9 cellular contexts compared by ENCODE assay signal in the genomic region with DNA sequence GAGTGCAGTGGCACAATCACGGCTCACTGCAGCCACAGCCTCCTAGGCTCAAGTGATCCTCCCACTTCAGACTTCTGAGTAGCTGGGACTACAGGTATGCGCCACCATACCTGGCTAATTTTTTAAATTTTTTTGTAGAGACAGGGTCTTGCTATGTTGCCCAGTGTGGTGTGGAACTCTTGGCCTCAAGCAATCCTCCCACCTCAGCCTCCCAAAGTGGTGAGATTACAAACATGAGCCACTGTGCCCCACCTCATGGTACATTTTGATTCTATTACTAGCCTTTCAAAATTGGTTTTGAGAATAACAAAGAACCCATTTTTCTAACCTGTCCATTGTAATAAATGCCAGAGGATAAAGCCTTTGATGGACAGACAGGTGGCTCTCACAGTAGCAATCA. TPM values are rescaled to one million over a fixed set of nuclear protein-coding genes. Genes with fewer than 3 reads are reported as not detected.
A peak's percentile ranks its signal among the peaks of the same experiment; 100 is the strongest.
DNase-seq lines count a peak whose midpoint lies in the region; ATAC-seq and TF ChIP-seq lines count a peak whose summit lies in the region.
"Had no signal": no experiment of that assay in that cellular context is flagged by ENCODE, and none has a peak within 500 bp of the region (broad histone marks: within the 10 kb centered on the region; RNA-seq: fewer than 3 reads in every experiment).

No MANE protein-coding gene starts in this region.

- H3K4me1 Mint-ChIP-seq in CD4-positive, CD25-positive, alpha-beta regulatory T cell: peaks cover 15 to 48% (median 29%) of the 10 kb centered on the region in 4 donors
- H3K4me1 Mint-ChIP-seq in HFFc6 (ENCODE audit: low read depth): peaks cover 17% of the 10 kb centered on the region
- H3K4me1 Mint-ChIP-seq in natural killer cell: peaks cover 19 to 25% of the 10 kb centered on the region in 2 donors

- DNase-seq in CD4-positive, CD25-positive, alpha-beta regulatory T cell: no peak
- DNase-seq in HFFc6: no peak
- DNase-seq in astrocyte of the cerebellum (ENCODE audit: low read depth): no peak
- no peak for DNase-seq in natural killer cell
- no peak for DNase-seq in stimulated activated CD8-positive, alpha-beta memory T cell treated with anti-CD3 and anti-CD28 coated beads, Interleukin-4, amount 100 ng/mL, for 48 hours
- DNase-seq in CD1c-positive myeloid dendritic cell (ENCODE audit: extremely low spot score): no peak
- DNase-seq in SKM-1 treated with dmso at 0.1 percent for 144 hours (lab: John Stamatoyannopoulos, UW; ENCODE audit: unreplicated experiment): no peak
- no peak for DNase-seq in stimulated activated CD4-positive, alpha-beta T cell treated with anti-CD3 and anti-CD28 coated beads, Interleukin-4, amount 100 ng/mL, for 24 hours

- H3K27ac Mint-ChIP-seq in CD4-positive, CD25-positive, alpha-beta regulatory T cell: no peak overlapping the region
- H3K27ac Mint-ChIP-seq in HFFc6 (0 out of 2 replicates have a peak overlapping the region, but pooled peaks have one; percentile 98), natural killer cell (no peak overlapping the region)

- TF ChIP-seq CTCF in HFFc6 (IDR thresholded peaks at IDR 0.05) (no peak), astrocyte of the cerebellum (IDR thresholded peaks at IDR 0.05; ENCODE audit: low read depth, low read length, missing control alignments) (no peak), natural killer cell (IDR thresholded peaks at IDR 0.05) (no peak)

- H3K4me3 ChIP-seq in CD4-positive, CD25-positive, alpha-beta regulatory T cell (ENCODE audit: low read depth, low read length): peak overlapping the region; percentile 95
- peak overlapping the region; percentile 52 for H3K4me3 ChIP-seq in astrocyte of the cerebellum (ENCODE audit: low read depth, low read length)

- peaks cover 15% of the 10 kb centered on the region for H3K4me1 ChIP-seq in CD4-positive, CD25-positive, alpha-beta regulatory T cell (ENCODE audit: control insufficient read depth, insufficient read depth, low read length, poor library complexity, severe bottlenecking)

- H3K36me3 ChIP-seq in CD4-positive, CD25-positive, alpha-beta regulatory T cell (ENCODE audit: control insufficient read depth, insufficient read depth, low read length): peaks cover 15% of the 10 kb centered on the region

- no peaks in the 10 kb centered on the region for H3K27me3 Mint-ChIP-seq in CD4-positive, CD25-positive, alpha-beta regulatory T cell
- H3K27me3 Mint-ChIP-seq in HFFc6 (ENCODE audit: insufficient read depth) (no peaks in the 10 kb centered on the region), natural killer cell (ENCODE audit: low read depth in 2 of 2) (no peaks in the 10 kb centered on the region)

- intact Hi-C loops in natural killer cell (cut with micrococcal nuclease): no loop called here

- H3K9me3 ChIP-seq in CD4-positive, CD25-positive, alpha-beta regulatory T cell (ENCODE audit: control insufficient read depth in 2 of 2, low read length in 2 of 2): no peaks in the 10 kb centered on the region

- no peak for ATAC-seq in CD4-positive, CD25-positive, alpha-beta regulatory T cell (ENCODE audit: low read depth in 2 of 2)
- ATAC-seq in natural killer cell: no peak

- no peak overlapping the region for H3K27ac ChIP-seq in CD4-positive, CD25-positive, alpha-beta regulatory T cell (ENCODE audit: insufficient read depth, low read length, poor library complexity, severe bottlenecking)

- H3K27me3 ChIP-seq in CD4-positive, CD25-positive, alpha-beta regulatory T cell (ENCODE audit: control insufficient read depth, insufficient read depth, low read length): no peaks in the 10 kb centered on the region

- H3K9me3 Mint-ChIP-seq in CD4-positive, CD25-positive, alpha-beta regulatory T cell: peaks cover 0 to 1% (median 0%) of the 10 kb centered on the region in 7 donors
- H3K9me3 Mint-ChIP-seq in HFFc6 (no peaks in the 10 kb centered on the region), natural killer cell (no peaks in the 10 kb centered on the region)

- in situ Hi-C loops in astrocyte of the cerebellum (cut with HindIII; ENCODE audit: low sequenced_read_pairs): no loop called here

- peak overlapping the region; percentile 96 to 100 (median 98) for H3K4me3 Mint-ChIP-seq in CD4-positive, CD25-positive, alpha-beta regulatory T cell
- peak overlapping the region; percentile 98 for H3K4me3 Mint-ChIP-seq in HFFc6
- H3K4me3 Mint-ChIP-seq in natural killer cell: peak overlapping the region; percentile 100

- peaks cover 21% of the 10 kb centered on the region for H3K36me3 Mint-ChIP-seq in CD4-positive, CD25-positive, alpha-beta regulatory T cell
- H3K36me3 Mint-ChIP-seq in HFFc6 (ENCODE audit: low read depth) (peaks cover 11% of the 10 kb centered on the region), natural killer cell (peaks cover 7% of the 10 kb centered on the region)

RNA-seq across cellular contexts. Expression of a gene that starts 1.4 kb away (rescaled TPM):
- 20.3 TPM for total RNA-seq in CD4-positive, CD25-positive, alpha-beta regulatory T cell
- 10 to 100 TPM; 11.8 to 15.5 (median 14.3) TPM for polyA plus RNA-seq in CD4-positive, CD25-positive, alpha-beta regulatory T cell
- total RNA-seq in HFFc6 (2021; fragmentation: NEBNext Ultra II Directional; extraction: Animal tissue kit (Norgen Biotek cat#: 25700)): 10 to 100 TPM; 29.4 to 33.3 (median 31.0) TPM
- total RNA-seq in natural killer cell: 10 to 100 TPM; 20.2 to 26.9 (median 23.7) TPM

RNA-seq across cellular contexts. Expression of a gene that starts 20.3 kb away (rescaled TPM):
- total RNA-seq in CD4-positive, CD25-positive, alpha-beta regulatory T cell: 5.0 TPM
- polyA plus RNA-seq in CD4-positive, CD25-positive, alpha-beta regulatory T cell: 1 to 10 TPM in 2 of 4 donors, under 1 TPM in 2; 0.25 to 2.2 (median 0.85) TPM
- 10 to 100 TPM in 5 of 6 experiments, 1 to 10 TPM in 1; 5.5 to 11.9 (median 10.8) TPM for total RNA-seq in HFFc6 (2021; fragmentation: NEBNext Ultra II Directional; extraction: Animal tissue kit (Norgen Biotek cat#: 25700))
- total RNA-seq in natural killer cell: 1 to 10 TPM; 3.0 to 4.1 (median 4.1) TPM

RNA-seq across cellular contexts. Expression of a gene that starts 31.9 kb away (rescaled TPM):
- total RNA-seq in CD4-positive, CD25-positive, alpha-beta regulatory T cell: not detected
- polyA plus RNA-seq in CD4-positive, CD25-positive, alpha-beta regulatory T cell: under 1 TPM; 0.18 to 0.76 (median 0.35) TPM
- total RNA-seq in HFFc6 (2021; fragmentation: NEBNext Ultra II Directional; extraction: Animal tissue kit (Norgen Biotek cat#: 25700)): under 1 TPM in 2 of 6 experiments, not detected in 4; 0.09 to 0.14 TPM
- not detected for total RNA-seq in natural killer cell
- total RNA-seq: dermis microvascular lymphatic vessel endothelial cell had no signal
